Comparison of ENCODE assay signal across 30 cellular contexts in the genomic region with DNA sequence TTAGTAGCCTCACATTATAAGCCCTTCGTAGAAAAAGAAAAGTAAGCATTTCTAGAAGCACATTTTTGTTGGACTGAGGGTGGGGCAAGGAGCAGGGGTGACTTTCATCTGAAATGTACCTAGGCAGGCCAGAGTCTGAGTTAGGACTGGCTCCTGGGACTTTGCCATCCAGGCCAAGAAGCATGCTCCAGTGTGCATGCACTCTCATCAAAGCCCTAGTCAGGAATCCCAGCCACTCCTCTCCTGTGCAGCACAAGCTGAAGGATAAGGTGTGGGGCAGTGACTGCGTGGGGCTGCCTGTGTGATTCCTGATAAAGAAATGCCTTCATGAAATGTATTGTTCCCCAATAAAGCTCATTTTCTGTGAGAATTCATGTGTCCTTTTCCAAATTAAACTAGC.
"Had no signal": no experiment of that assay in that cellular context is flagged by ENCODE, and none has a peak within 500 bp of the region (broad histone marks: within the 10 kb centered on the region; RNA-seq: fewer than 3 reads in every experiment).

No MANE protein-coding gene starts in this region.

- H3K36me3 ChIP-seq: MG63, SJSA1 had no signal

- H3K4me1 ChIP-seq: SJSA1 had no signal

- H3K27me3 Mint-ChIP-seq: activated CD4-positive, alpha-beta T cell treated with anti-CD3 and anti-CD28 coated beads, Interleukin-2, amount 10 ng/mL, durations not matched to agents 24 days and 14 days; activated CD8-positive, alpha-beta memory T cell treated with anti-CD3 and anti-CD28 coated beads, Interleukin-2, amount 10 ng/mL, durations not matched to agents 7 days and 5 days; activated naive CD8-positive, alpha-beta T cell; activated T-cell treated with anti-CD3 and anti-CD28 coated beads, Interleukin-2, amount 50 U/mL, for 24 hours; brain; central memory CD8-positive, alpha-beta T cell had no signal

- H3K9me3 Mint-ChIP-seq: central memory CD8-positive, alpha-beta T cell had no signal

- H3K4me3 ChIP-seq: MG63, SJSA1 had no signal

- H3K4me3 Mint-ChIP-seq: activated CD4-positive, alpha-beta T cell treated with anti-CD3 and anti-CD28 coated beads, Interleukin-2, amount 10 ng/mL, durations not matched to agents 24 days and 14 days; activated CD8-positive, alpha-beta memory T cell treated with anti-CD3 and anti-CD28 coated beads, Interleukin-2, amount 10 ng/mL, durations not matched to agents 7 days and 5 days; activated naive CD4-positive, alpha-beta T cell treated with anti-CD3 and anti-CD28 coated beads for 36 hours; activated naive CD8-positive, alpha-beta T cell; activated T-cell treated with anti-CD3 and anti-CD28 coated beads, Interleukin-2, amount 50 U/mL, for 24 hours; activated T-helper 1 cell treated with anti-CD3 and anti-CD28 coated beads, Interleukin-12 subunit alpha, Interleukin-12 subunit beta, Interleukin-2, Interleukin-4 antibody, amounts not matched to agents 30 ng/mL and 10 ng/mL and 1 ng/mL, durations not matched to agents 14 hours and 24 hours and 36 hours; brain; central memory CD8-positive, alpha-beta T cell; T-helper 2 cell treated with Interferon-gamma antibody and Interleukin-4, amounts not matched to agents 5 μg/mL and 100 μg/mL, for 36 hours; WTC11 had no signal

- H3K4me1 Mint-ChIP-seq: brain; central memory CD8-positive, alpha-beta T cell; WTC11 had no signal

- ATAC-seq: activated CD8-positive, alpha-beta memory T cell treated with anti-CD3 and anti-CD28 coated beads, Interleukin-2, amount 10 ng/mL, durations not matched to agents 7 days and 5 days; Panc1; SK-N-SH treated with all-trans-retinoic acid at 6 μM for 48 hours; WTC11 had no signal

- H3K27ac Mint-ChIP-seq: activated CD8-positive, alpha-beta memory T cell treated with anti-CD3 and anti-CD28 coated beads, Interleukin-2, amount 10 ng/mL, durations not matched to agents 7 days and 5 days; activated naive CD4-positive, alpha-beta T cell treated with anti-CD3 and anti-CD28 coated beads for 36 hours; activated naive CD8-positive, alpha-beta T cell; activated T-cell treated with anti-CD3 and anti-CD28 coated beads, Interleukin-2, amount 50 U/mL, for 24 hours; activated T-helper 1 cell treated with anti-CD3 and anti-CD28 coated beads, Interleukin-12 subunit alpha, Interleukin-12 subunit beta, Interleukin-2, Interleukin-4 antibody, amounts not matched to agents 30 ng/mL and 10 ng/mL and 1 ng/mL, durations not matched to agents 14 hours and 24 hours and 36 hours; brain; T-helper 2 cell treated with Interferon-gamma antibody and Interleukin-4, amounts not matched to agents 5 μg/mL and 100 μg/mL, for 36 hours; WTC11 had no signal

- H3K27me3 ChIP-seq: MG63, SJSA1 had no signal

- H3K27ac ChIP-seq: RWPE1, SJSA1 had no signal

- DNase-seq: activated CD4-positive, alpha-beta T cell treated with anti-CD3 and anti-CD28 coated beads for 1 hour; activated CD4-positive, alpha-beta T cell treated with anti-CD3 and anti-CD28 coated beads, Interleukin-2, amount 10 ng/mL, durations not matched to agents 24 days and 14 days; activated CD4-positive, alpha-beta T cell treated with anti-CD3 and anti-CD28 coated beads, Interleukin-2, amount 50 U/mL, for 48 hours; activated CD8-positive, alpha-beta memory T cell treated with anti-CD3 and anti-CD28 coated beads, Interleukin-2, amount 10 ng/mL, durations not matched to agents 7 days and 5 days; activated gamma-delta T cell; activated naive CD4-positive, alpha-beta T cell treated with anti-CD3 and anti-CD28 coated beads for 36 hours; activated T-cell treated with anti-CD3 and anti-CD28 coated beads, Interleukin-2, amount 50 U/mL, for 24 hours; amygdala; KG1; MG63; NCI-H1048; NCI-H146; NCI-H1930; NCI-H2171 treated with DMSO at 0.1 percent for 48 hours; NCI-H345; NCI-H510A; NCI-H526 treated with DMSO at 0.1 percent for 48 hours; NCI-H82; Right ventricle myocardium superior; SW 1271 had no signal
